In genomic region chr7:100626055-100626454, GRCh38 we compare ENCODE assay signal across 1 cellular context.
TF ChIP-seq lines count a peak whose summit lies in the region.

No MANE protein-coding gene starts in this region.

TF ChIP-seq in HCT116, 20 proteins besides CTCF, POLR2A, EP300 and RAD21 (continued from another document):
- no peak for TF ChIP-seq REST (IDR thresholded peaks at IDR 0.05; ENCODE audit: low read depth)
TF ChIP-seq in HCT116: peak in this region for 0.
